8 cellular contexts compared by ENCODE assay signal in the genomic region with DNA sequence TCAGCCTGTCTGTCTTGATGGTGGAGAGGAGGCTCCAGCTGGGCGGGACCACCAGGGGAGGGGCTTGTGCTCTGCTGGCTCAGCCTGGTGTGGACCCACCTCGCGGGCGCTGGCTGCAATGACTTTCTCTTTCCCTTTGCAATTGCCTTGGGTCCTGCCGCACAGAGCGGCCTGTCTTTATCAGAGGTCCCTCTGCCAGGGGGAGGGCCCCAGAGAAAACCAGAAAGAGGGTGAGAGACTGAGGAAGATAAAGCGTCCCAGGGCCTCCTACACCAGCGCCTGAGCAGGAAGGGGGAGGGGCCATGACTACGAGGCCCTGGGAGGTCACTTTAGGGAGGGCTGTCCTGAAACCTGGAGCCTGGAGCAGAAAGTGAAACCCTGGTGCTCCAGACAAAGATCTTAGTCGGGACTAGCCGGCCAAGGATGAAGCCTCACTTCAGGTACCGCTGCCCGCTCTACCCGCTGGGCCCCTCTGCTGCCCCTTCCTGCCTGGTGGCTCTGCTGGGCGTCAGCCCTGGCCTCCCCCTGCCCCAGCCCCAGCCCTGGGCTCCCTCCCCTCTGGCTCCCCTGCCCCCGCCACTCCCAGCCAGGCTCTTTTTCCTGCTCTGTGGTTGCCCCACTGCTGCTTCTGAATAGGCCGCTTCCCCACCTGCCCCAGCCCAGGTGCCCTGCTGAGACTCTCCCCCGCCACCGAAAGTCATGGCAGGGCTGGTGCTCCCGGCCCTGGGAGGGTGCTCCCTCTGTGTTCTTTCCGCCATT. TPM values are rescaled to one million over a fixed set of nuclear protein-coding genes. Genes with fewer than 3 reads are reported as not detected.
DNase-seq lines count a peak whose midpoint lies in the region; ATAC-seq and TF ChIP-seq lines count a peak whose summit lies in the region.
"Not testable (repeated sequence)": the region's sequence is repeated elsewhere in the genome, so short reads cannot be mapped to it uniquely, and the experiment has no call there.

Gene APOBEC3F, plus strand, starts transcription at position 327 of the 759 bp plus-strand sequence. Its CDS starts 97 bp downstream, at position 424.

- not testable (repeated sequence) for H3K9me3 ChIP-seq in HUES48 (ENCODE audit: control insufficient read depth, insufficient read depth, low read length)

- H3K4me3 Mint-ChIP-seq in activated naive CD4-positive, alpha-beta T cell treated with anti-CD3 and anti-CD28 coated beads, Interleukin-2, amount 10 ng/mL, durations not matched to agents 7 days and 5 days = peak within 1 kb of the TSS; percentile 86
- peak within 1 kb of the TSS; percentile 91 for H3K4me3 Mint-ChIP-seq in natural killer cell
- peak within 1 kb of the TSS; percentile 95 to 99 for H3K4me3 Mint-ChIP-seq in stimulated activated naive B cell treated with anti-CD40 and anti-IgM and Interleukin-4, amounts not matched to agents 10 μg/mL and 1 μg/mL and 100 μg/mL, for 72 hours

- not testable (repeated sequence) for H3K36me3 ChIP-seq in HUES48 (ENCODE audit: control insufficient read depth, insufficient read depth, low read length)

- H3K27ac ChIP-seq in HUES48 (ENCODE audit: low read depth, low read length) = peak within 1 kb of the TSS; percentile 86

- not testable (repeated sequence) for H3K27me3 ChIP-seq in HUES48 (ENCODE audit: control insufficient read depth, insufficient read depth, low read length)

- peak; percentile 77 for DNase-seq in EH (ENCODE audit: low read depth)
- peak; percentile 32 to 64 (median 57) for DNase-seq in T-helper 1 cell
- peak; percentile 90 for DNase-seq in activated naive CD4-positive, alpha-beta T cell treated with anti-CD3 and anti-CD28 coated beads, Interleukin-2, amount 10 ng/mL, durations not matched to agents 7 days and 5 days
- DNase-seq in fibroblast of villous mesenchyme (ENCODE audit: low read depth) = peak; percentile 73
- DNase-seq in natural killer cell = peak; percentile 74
- DNase-seq in stimulated activated naive B cell treated with anti-CD40 and anti-IgM and Interleukin-4, amounts not matched to agents 10 μg/mL and 1 μg/mL and 100 μg/mL, for 72 hours = peak; percentile 80

- H3K27me3 Mint-ChIP-seq in activated naive CD4-positive, alpha-beta T cell treated with anti-CD3 and anti-CD28 coated beads, Interleukin-2, amount 10 ng/mL, durations not matched to agents 7 days and 5 days; natural killer cell (ENCODE audit: low read depth in 2 of 2); stimulated activated naive B cell treated with anti-CD40 and anti-IgM and Interleukin-4, amounts not matched to agents 10 μg/mL and 1 μg/mL and 100 μg/mL, for 72 hours: not testable (repeated sequence)

- H3K36me3 Mint-ChIP-seq in activated naive CD4-positive, alpha-beta T cell treated with anti-CD3 and anti-CD28 coated beads, Interleukin-2, amount 10 ng/mL, durations not matched to agents 7 days and 5 days = peaks cover 19% of the 10 kb centered on the region
- H3K36me3 Mint-ChIP-seq in natural killer cell = not testable (repeated sequence)
- H3K36me3 Mint-ChIP-seq in stimulated activated naive B cell treated with anti-CD40 and anti-IgM and Interleukin-4, amounts not matched to agents 10 μg/mL and 1 μg/mL and 100 μg/mL, for 72 hours = peaks cover 18 to 25% of the 10 kb centered on the region in 2 donors

- H3K4me1 ChIP-seq in HUES48 (ENCODE audit: control insufficient read depth, insufficient read depth, low read length) = peaks cover 16% of the 10 kb centered on the region

- H3K9ac ChIP-seq in HUES48 (ENCODE audit: low read depth, low read length) = not testable (repeated sequence)

- peak within 1 kb of the TSS; percentile 51 for H3K4me3 ChIP-seq in HUES48 (ENCODE audit: low read depth, low read length)
- H3K4me3 ChIP-seq in fibroblast of villous mesenchyme (ENCODE audit: low read depth, low read length) = peak within 1 kb of the TSS; percentile 66

- intact Hi-C loops in natural killer cell (cut with micrococcal nuclease) = not testable (repeated sequence)

- ATAC-seq in GM21717 (IDR thresholded peaks at IDR 0.05; ENCODE audit: unreplicated experiment) (peak; percentile 84), natural killer cell (peak; percentile 91 to 98 (median 95))
- ATAC-seq in stimulated activated naive B cell treated with anti-CD40 and anti-IgM and Interleukin-4, amounts not matched to agents 10 μg/mL and 1 μg/mL and 100 μg/mL, for 72 hours (replicated peaks) = peak; percentile 93 to 96

- H3K9me3 Mint-ChIP-seq in activated naive CD4-positive, alpha-beta T cell treated with anti-CD3 and anti-CD28 coated beads, Interleukin-2, amount 10 ng/mL, durations not matched to agents 7 days and 5 days; natural killer cell; stimulated activated naive B cell treated with anti-CD40 and anti-IgM and Interleukin-4, amounts not matched to agents 10 μg/mL and 1 μg/mL and 100 μg/mL, for 72 hours: not testable (repeated sequence)

- CTCF ChIA-PET in activated naive CD4-positive, alpha-beta T cell treated with anti-CD3 and anti-CD28 coated beads, Interleukin-2, amount 10 ng/mL, durations not matched to agents 7 days and 5 days (lab: Charles Lee) = not testable (repeated sequence)

- peaks cover 62% of the 10 kb centered on the region for H3K4me1 Mint-ChIP-seq in activated naive CD4-positive, alpha-beta T cell treated with anti-CD3 and anti-CD28 coated beads, Interleukin-2, amount 10 ng/mL, durations not matched to agents 7 days and 5 days
- peaks cover 17 to 48% of the 10 kb centered on the region in 2 donors for H3K4me1 Mint-ChIP-seq in natural killer cell
- H3K4me1 Mint-ChIP-seq in stimulated activated naive B cell treated with anti-CD40 and anti-IgM and Interleukin-4, amounts not matched to agents 10 μg/mL and 1 μg/mL and 100 μg/mL, for 72 hours = peaks cover 34 to 58% of the 10 kb centered on the region in 2 donors

- not testable (repeated sequence) for TF ChIP-seq CTCF in fibroblast of villous mesenchyme (IDR thresholded peaks at IDR 0.05; ENCODE audit: insufficient read depth, low read depth, low read length); natural killer cell (IDR thresholded peaks at IDR 0.05)

- peak within 1 kb of the TSS; percentile 89 for H3K27ac Mint-ChIP-seq in activated naive CD4-positive, alpha-beta T cell treated with anti-CD3 and anti-CD28 coated beads, Interleukin-2, amount 10 ng/mL, durations not matched to agents 7 days and 5 days
- peak within 1 kb of the TSS; percentile 90 to 93 for H3K27ac Mint-ChIP-seq in natural killer cell
- H3K27ac Mint-ChIP-seq in stimulated activated naive B cell treated with anti-CD40 and anti-IgM and Interleukin-4, amounts not matched to agents 10 μg/mL and 1 μg/mL and 100 μg/mL, for 72 hours = peak within 1 kb of the TSS; percentile 98

RNA-seq across cellular contexts. Expression of gene APOBEC3F, which starts in this region (rescaled TPM):
- total RNA-seq in fibroblast of villous mesenchyme (4.8 and 5.6 TPM in 2 replicates), natural killer cell (10 to 100 TPM; 30.1 to 54.4 (median 41.0) TPM)

Comparison
In these comparisons a context has a peak if more than half of its experiments do, and no peak if none do; other contexts are left out.
1. Peak in every context shown above with its lines: DNase-seq, ATAC-seq, H3K4me3 ChIP-seq and H3K27ac ChIP-seq.